ENCODE assay signal across 10 cellular contexts in genomic region chr18:55401275-55401620, GRCh38.
DNase-seq lines count a peak whose midpoint lies in the region; ATAC-seq and TF ChIP-seq lines count a peak whose summit lies in the region.
"Had no signal": no experiment of that assay in that cellular context is flagged by ENCODE, and none has a peak within 500 bp of the region (broad histone marks: within the 10 kb centered on the region; RNA-seq: fewer than 3 reads in every experiment).

No MANE protein-coding gene starts in this region.

- TF ChIP-seq CTCF in AG04450 (IDR thresholded peaks at IDR 0.05; ENCODE audit: low read depth, low read length) (no peak), right atrium auricular region (IDR thresholded peaks at IDR 0.05) (no peak)

- DNase-seq in AG04450 (ENCODE audit: low read depth, low spot score), result no peak
- peak; percentile 53 for DNase-seq in amniotic epithelial cell (ENCODE audit: low read depth)
- no peak for DNase-seq in right atrium auricular region (ENCODE audit: low spot score)
- DNase-seq in activated T-cell treated with anti-CD3 and anti-CD28 coated beads, Interleukin-2, amount 50 U/mL, for 48 hours, result no peak
- DNase-seq in stimulated activated CD4-positive, alpha-beta T cell treated with anti-CD3 and anti-CD28 coated beads, Interleukin-2, amount 100 ng/mL, for 24 hours, result no peak
- no peak for DNase-seq in dedifferentiated amniotic fluid mesenchymal stem cell (ENCODE audit: extremely low spot score)
- DNase-seq: NCI-H748 treated with DMSO at 0.1 percent for 48 hours had no signal

- no peak for ATAC-seq in GM18517 (IDR thresholded peaks at IDR 0.05; ENCODE audit: unreplicated experiment)

- H3K36me3 ChIP-seq in right atrium auricular region (no peaks in the 10 kb centered on the region), rectal smooth muscle tissue (ENCODE audit: control insufficient read depth, insufficient read depth, low read length) (no peaks in the 10 kb centered on the region)

- CTCF ChIA-PET in AG04450 (lab: Charles Lee), result no interaction called here

- H3K4me1 ChIP-seq in right atrium auricular region (peaks cover 0 to 43% of the 10 kb centered on the region in 2 donors), rectal smooth muscle tissue (ENCODE audit: control insufficient read depth, insufficient read depth, low read length) (peaks cover 17% of the 10 kb centered on the region)

- H3K9me3 ChIP-seq in AG04450 (ENCODE audit: control insufficient read depth, insufficient read depth, low read length), result no peaks in the 10 kb centered on the region
- no peaks in the 10 kb centered on the region for H3K9me3 ChIP-seq in right atrium auricular region
- H3K9me3 ChIP-seq: BLaER1 treated with 17β-estradiol and CSF1 and Interleukin-3, amounts not matched to agents 10 nM and 100 nM had no signal

- H3K4me3 ChIP-seq in AG04450 (ENCODE audit: low read depth, low read length) (peak overlapping the region; percentile 47), right atrium auricular region (peak overlapping the region; percentile 29 to 38), rectal smooth muscle tissue (ENCODE audit: low read length) (peak overlapping the region; percentile 53)
- H3K4me3 ChIP-seq: BLaER1 treated with 17β-estradiol and CSF1 and Interleukin-3, amounts not matched to agents 10 nM and 100 nM had no signal

- H3K27ac ChIP-seq in AG04450 (ENCODE audit: low read depth, low read length) (peak overlapping the region; percentile 81), right atrium auricular region (peak overlapping the region; percentile 70 to 84), rectal smooth muscle tissue (ENCODE audit: low read depth, low read length) (peak overlapping the region; percentile 79)
- H3K27ac ChIP-seq: BLaER1 treated with 17β-estradiol and CSF1 and Interleukin-3, amounts not matched to agents 10 nM and 100 nM had no signal

- no peak overlapping the region for H3K9ac ChIP-seq in rectal smooth muscle tissue (ENCODE audit: low read length)
- H3K9ac ChIP-seq: BLaER1 treated with 17β-estradiol and CSF1 and Interleukin-3, amounts not matched to agents 10 nM and 100 nM had no signal

- POLR2A ChIA-PET in AG04450 (lab: Yijun Ruan, JAX), result no interaction called here

- H3K27me3 ChIP-seq in AG04450 (ENCODE audit: control insufficient read depth, insufficient read depth, low read length) (no peaks in the 10 kb centered on the region), right atrium auricular region (no peaks in the 10 kb centered on the region), rectal smooth muscle tissue (ENCODE audit: control insufficient read depth, insufficient read depth, low read length) (no peaks in the 10 kb centered on the region)
- H3K27me3 ChIP-seq: BLaER1 treated with 17β-estradiol and CSF1 and Interleukin-3, amounts not matched to agents 10 nM and 100 nM had no signal
